8 cellular contexts compared by ENCODE assay signal in genomic region chr19:49132974-49133609, GRCh38. TPM values are rescaled to one million over a fixed set of nuclear protein-coding genes. Genes with fewer than 3 reads are reported as not detected.
DNase-seq lines count a peak whose midpoint lies in the region; ATAC-seq, FAIRE-seq and TF ChIP-seq lines count a peak whose summit lies in the region.

No MANE protein-coding gene starts in this region.

- DNase-seq in CD8-positive, alpha-beta T cell: peak in 3 of 7 experiments; percentile 50 to 63 (median 61)
- DNase-seq in T-helper 17 cell (peak in 1 of 3 donors; percentile 41), esophagus muscularis mucosa (ENCODE audit: extremely low spot score) (no peak), pancreas (peak in 1 of 6 donors; percentile 71), SW480 (ENCODE audit: low spot score) (no peak), G401 (ENCODE audit: low spot score) (no peak), NCI-H2171 (lab: John Stamatoyannopoulos, UW) (no peak)

- CTCF ChIA-PET in CD8-positive, alpha-beta T cell (lab: Charles Lee): interaction anchor here (0.6 to 3.3 kb wide), 4 partner anchors 13 to 35 kb away, joined by 3 to 11 read pairs (median 3); partner anchors contain the start of gene LIN7B

- WGBS in esophagus muscularis mucosa: 36% methylated on average over 33 of the region's 49 CpGs
- WGBS in pancreas, 2 donors: 38 to 52% methylated on average over 48 to 49 of the region's 49 CpGs

- H3K4me3 Mint-ChIP-seq in CD8-positive, alpha-beta T cell: peak overlapping the region; percentile 74
- H3K4me3 Mint-ChIP-seq in T-helper 17 cell: peak overlapping the region; percentile 85

- POLR2A ChIA-PET in CD8-positive, alpha-beta T cell (lab: Charles Lee): interaction anchor here (0.9 to 1.2 kb wide), 4 partner anchors 14 to 140 kb away, joined by 3 to 4 read pairs (median 3); partner anchors contain the start of genes GYS1, LIN7B, PPFIA3 and RUVBL2

- no peaks in the 10 kb centered on the region for H3K36me3 Mint-ChIP-seq in CD8-positive, alpha-beta T cell
- peaks cover 3% of the 10 kb centered on the region for H3K36me3 Mint-ChIP-seq in T-helper 17 cell (ENCODE audit: low read depth)

- peaks cover 20% of the 10 kb centered on the region for H3K4me1 ChIP-seq in CD8-positive, alpha-beta T cell (ENCODE audit: insufficient read depth, low read length)
- peaks cover 22 to 50% (median 40%) of the 10 kb centered on the region in 4 donors for H3K4me1 ChIP-seq in esophagus muscularis mucosa
- H3K4me1 ChIP-seq in pancreas: no peaks in the 10 kb centered on the region

- TF ChIP-seq EP300 in esophagus muscularis mucosa (IDR thresholded peaks at IDR 0.05): no peak

- H3K27me3 ChIP-seq in CD8-positive, alpha-beta T cell (ENCODE audit: insufficient read depth, low read length): no peaks in the 10 kb centered on the region
- H3K27me3 ChIP-seq in esophagus muscularis mucosa (no peaks in the 10 kb centered on the region), pancreas (no peaks in the 10 kb centered on the region)

- peaks cover 24% of the 10 kb centered on the region for H3K4me1 Mint-ChIP-seq in CD8-positive, alpha-beta T cell (ENCODE audit: low read depth)
- H3K4me1 Mint-ChIP-seq in T-helper 17 cell: peaks cover 24% of the 10 kb centered on the region

- H3K9me3 ChIP-seq in CD8-positive, alpha-beta T cell (ENCODE audit: low read length): no peaks in the 10 kb centered on the region
- H3K9me3 ChIP-seq in T-helper 17 cell (ENCODE audit: control insufficient read depth, low read length, poor library complexity, severe bottlenecking) (no peaks in the 10 kb centered on the region), esophagus muscularis mucosa (no peaks in the 10 kb centered on the region), pancreas (no peaks in the 10 kb centered on the region)

- H3K4me3 ChIP-seq in CD8-positive, alpha-beta T cell (ENCODE audit: low read depth, low read length): peak overlapping the region; percentile 50
- H3K4me3 ChIP-seq in esophagus muscularis mucosa: peak overlapping the region; percentile 43 to 55 (median 46)
- H3K4me3 ChIP-seq in pancreas: peak overlapping the region in 2 of 4 donors; percentile 9 to 25

- H3K27ac ChIP-seq in CD8-positive, alpha-beta T cell (ENCODE audit: low read depth, low read length): no peak overlapping the region
- H3K27ac ChIP-seq in esophagus muscularis mucosa (replicated peaks in 1 of 4) (peak overlapping the region; percentile 43 to 72 (median 56)), pancreas (no peak overlapping the region)

- H3K27ac Mint-ChIP-seq in CD8-positive, alpha-beta T cell: no peak overlapping the region
- H3K27ac Mint-ChIP-seq in T-helper 17 cell: no peak overlapping the region

- H3K36me3 ChIP-seq in CD8-positive, alpha-beta T cell (ENCODE audit: insufficient read depth, low read length): no peaks in the 10 kb centered on the region
- H3K36me3 ChIP-seq in esophagus muscularis mucosa: no peaks in the 10 kb centered on the region
- H3K36me3 ChIP-seq in pancreas: no peaks in the 10 kb centered on the region

- no peak for FAIRE-seq in pancreas (lab: Jason Lieb, UNC)

- in situ Hi-C loops in G401 (cut with HindIII; ENCODE audit: low sequenced_read_pairs): no loop called here

- TF ChIP-seq CTCF in CD8-positive, alpha-beta T cell (IDR thresholded peaks at IDR 0.05): no peak
- TF ChIP-seq CTCF in esophagus muscularis mucosa (IDR thresholded peaks at IDR 0.05) (no peak), pancreas (IDR thresholded peaks at IDR 0.05) (no peak)

- TF ChIP-seq POLR2A in esophagus muscularis mucosa (IDR thresholded peaks at IDR 0.05; ENCODE audit: low read depth): no peak

- no peaks in the 10 kb centered on the region for H3K9me3 Mint-ChIP-seq in CD8-positive, alpha-beta T cell

- peaks cover 14% of the 10 kb centered on the region for H3K27me3 Mint-ChIP-seq in CD8-positive, alpha-beta T cell (ENCODE audit: low read depth)
- peaks cover 4% of the 10 kb centered on the region for H3K27me3 Mint-ChIP-seq in T-helper 17 cell

- intact Hi-C loops in CD8-positive, alpha-beta T cell (cut with DNase I, micrococcal nuclease): no loop called here
- intact Hi-C loops in esophagus muscularis mucosa (cut with DNase I) (no loop called here), pancreas (cut with DNase I) (no loop called here)

- peak; percentile 42 for ATAC-seq in CD8-positive, alpha-beta T cell
- ATAC-seq in T-helper 17 cell (peak; percentile 37), pancreas (peak in 3 of 4 donors; percentile 10 to 54 (median 15)), GM18517 (IDR thresholded peaks at IDR 0.05; ENCODE audit: unreplicated experiment) (no peak)

RNA-seq across cellular contexts. Expression of gene PPFIA3, which starts 13.7 kb away (rescaled TPM):
- total RNA-seq in CD8-positive, alpha-beta T cell: 1 to 10 TPM; 3.0 to 4.0 TPM
- total RNA-seq in T-helper 17 cell (1 to 10 TPM; 2.6 to 3.9 TPM), esophagus muscularis mucosa (1 to 10 TPM; 3.3 to 8.4 (median 5.3) TPM), pancreas (1 to 10 TPM; 4.1 to 8.0 (median 6.0) TPM)
- 10 to 100 TPM; 27.4 to 39.7 TPM for polyA plus RNA-seq in pancreas
- total RNA-seq in G401 (2014; rRNA removed; shearing (Covaris generic)): 101 and 111 TPM in 2 replicates

RNA-seq across cellular contexts. Expression of gene C19orf73, which starts 14.1 kb away (rescaled TPM):
- total RNA-seq in CD8-positive, alpha-beta T cell: under 1 TPM; 0.60 to 0.81 TPM
- 1 to 10 TPM; 3.6 to 3.9 TPM for total RNA-seq in T-helper 17 cell
- total RNA-seq in esophagus muscularis mucosa: 1 to 10 TPM in 3 of 4 donors, under 1 TPM in 1; 0.83 to 3.3 (median 1.9) TPM
- 1 to 10 TPM; 1.4 to 2.1 (median 1.6) TPM for total RNA-seq in pancreas
- polyA plus RNA-seq in pancreas: 1 to 10 TPM; 4.9 to 9.8 TPM
- 0.74 TPM in 1 of 2 replicates, not detected in the other for total RNA-seq in G401 (2014; rRNA removed; shearing (Covaris generic))

RNA-seq across cellular contexts. Expression of gene LIN7B, which starts 18.9 kb away (rescaled TPM):
- 1 to 10 TPM; 2.7 to 5.3 TPM for total RNA-seq in CD8-positive, alpha-beta T cell
- total RNA-seq in T-helper 17 cell: 1 to 10 TPM; 4.7 to 5.2 TPM
- 10 to 100 TPM in 3 of 4 donors, 1 to 10 TPM in 1; 7.5 to 21.4 (median 15.5) TPM for total RNA-seq in esophagus muscularis mucosa
- 1 to 10 TPM; 4.7 to 6.5 (median 4.9) TPM for total RNA-seq in pancreas
- 10 to 100 TPM; 19.1 to 20.7 TPM for polyA plus RNA-seq in pancreas
- total RNA-seq in G401 (2014; rRNA removed; shearing (Covaris generic)): 19.1 and 32.2 TPM in 2 replicates

RNA-seq across cellular contexts. Expression of gene HRC, which starts 22.1 kb away (rescaled TPM):
- not detected for total RNA-seq in CD8-positive, alpha-beta T cell
- total RNA-seq in T-helper 17 cell (not detected), esophagus muscularis mucosa (10 to 100 TPM in 1 of 4 donors, 1 to 10 TPM in 2, under 1 TPM in 1; 0.83 to 11.1 (median 4.1) TPM), pancreas (under 1 TPM in 5 of 6 donors, not detected in 1; 0.09 to 0.79 (median 0.25) TPM)
- polyA plus RNA-seq in pancreas: under 1 TPM; 0.53 to 0.61 TPM
- total RNA-seq in G401 (2014; rRNA removed; shearing (Covaris generic)): 4.6 and 7.2 TPM in 2 replicates

RNA-seq across cellular contexts. Expression of gene TRPM4, which starts 24.5 kb away (rescaled TPM):
- not detected for total RNA-seq in CD8-positive, alpha-beta T cell
- total RNA-seq in T-helper 17 cell (under 1 TPM in 1 of 2 donors, not detected in 1; 0.25 TPM), esophagus muscularis mucosa (10 to 100 TPM; 19.9 to 38.8 (median 27.9) TPM), pancreas (10 to 100 TPM; 11.8 to 29.7 (median 15.2) TPM)
- polyA plus RNA-seq in pancreas: 10 to 100 TPM; 19.2 to 47.1 TPM
- 17.5 and 18.6 TPM in 2 replicates for total RNA-seq in G401 (2014; rRNA removed; shearing (Covaris generic))

Comparison
In these comparisons a context has a peak if more than half of its experiments do, and no peak if none do; other contexts are left out.
1. H3K27ac ChIP-seq: peak in esophagus muscularis mucosa (4 of 4); none in CD8-positive, alpha-beta T cell (single experiment) and pancreas (0 of 4).
2. RNA of gene PPFIA3, which starts 13.7 kb away (total RNA-seq): 101 to 111 TPM in G401; 4.1 to 8.0 TPM in pancreas, 3.3 to 8.4 TPM in esophagus muscularis mucosa, 3.0 to 4.0 TPM in CD8-positive, alpha-beta T cell and 2.6 to 3.9 TPM in T-helper 17 cell; every median in the first group is over 10 times any median in the second.